ENCODE assay signal across 2 cellular contexts in the genomic region with DNA sequence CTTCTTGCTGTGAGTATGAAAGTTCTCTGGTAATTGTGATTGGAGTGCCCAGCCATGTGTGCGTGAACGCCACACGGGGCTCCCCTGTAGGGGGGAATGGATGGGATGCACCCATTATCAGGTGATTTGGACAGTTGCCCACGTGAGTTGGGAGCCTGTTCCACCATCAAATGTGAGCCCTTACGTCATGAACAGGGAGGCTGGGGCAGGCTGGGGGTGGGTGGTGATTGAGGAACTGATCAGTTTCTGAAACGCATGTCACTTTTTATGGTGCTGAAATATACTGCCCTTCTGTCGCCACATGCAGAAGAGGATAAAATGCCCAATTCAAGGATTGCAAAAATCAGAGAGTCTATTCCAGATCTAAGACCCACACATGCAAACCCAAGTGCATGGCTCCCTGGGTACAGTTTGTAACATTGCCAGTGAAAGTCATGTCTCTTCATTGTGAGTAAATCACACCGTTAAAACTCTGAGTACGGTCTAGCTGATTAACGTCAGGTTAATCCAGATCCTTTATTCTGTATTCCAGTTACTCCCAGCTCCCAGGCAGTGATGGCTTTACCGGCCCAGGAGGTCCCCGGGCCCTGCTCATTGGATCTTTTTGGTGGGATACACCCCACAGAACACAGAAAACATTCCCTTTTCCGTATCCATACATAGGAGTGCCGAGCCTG.
TF ChIP-seq lines count a peak whose summit lies in the region.

No MANE protein-coding gene starts in this region.

TF ChIP-seq in HepG2, 621 proteins besides CTCF, POLR2A, EP300 and RAD21 (continued from another document):
- TF ChIP-seq, protein P1, sequence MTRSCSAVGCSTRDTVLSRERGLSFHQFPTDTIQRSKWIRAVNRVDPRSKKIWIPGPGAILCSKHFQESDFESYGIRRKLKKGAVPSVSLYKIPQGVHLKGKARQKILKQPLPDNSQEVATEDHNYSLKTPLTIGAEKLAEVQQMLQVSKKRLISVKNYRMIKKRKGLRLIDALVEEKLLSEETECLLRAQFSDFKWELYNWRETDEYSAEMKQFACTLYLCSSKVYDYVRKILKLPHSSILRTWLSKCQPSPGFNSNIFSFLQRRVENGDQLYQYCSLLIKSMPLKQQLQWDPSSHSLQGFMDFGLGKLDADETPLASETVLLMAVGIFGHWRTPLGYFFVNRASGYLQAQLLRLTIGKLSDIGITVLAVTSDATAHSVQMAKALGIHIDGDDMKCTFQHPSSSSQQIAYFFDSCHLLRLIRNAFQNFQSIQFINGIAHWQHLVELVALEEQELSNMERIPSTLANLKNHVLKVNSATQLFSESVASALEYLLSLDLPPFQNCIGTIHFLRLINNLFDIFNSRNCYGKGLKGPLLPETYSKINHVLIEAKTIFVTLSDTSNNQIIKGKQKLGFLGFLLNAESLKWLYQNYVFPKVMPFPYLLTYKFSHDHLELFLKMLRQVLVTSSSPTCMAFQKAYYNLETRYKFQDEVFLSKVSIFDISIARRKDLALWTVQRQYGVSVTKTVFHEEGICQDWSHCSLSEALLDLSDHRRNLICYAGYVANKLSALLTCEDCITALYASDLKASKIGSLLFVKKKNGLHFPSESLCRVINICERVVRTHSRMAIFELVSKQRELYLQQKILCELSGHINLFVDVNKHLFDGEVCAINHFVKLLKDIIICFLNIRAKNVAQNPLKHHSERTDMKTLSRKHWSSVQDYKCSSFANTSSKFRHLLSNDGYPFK (CRISPR knock-in tag; IDR thresholded peaks at IDR 0.05; ENCODE audit: borderline replicate concordance): no peak
- TF ChIP-seq ZNF790 (CRISPR knock-in tag; IDR thresholded peaks at IDR 0.05; ENCODE audit: borderline replicate concordance): no peak
- no peak for TF ChIP-seq KDM5B (CRISPR knock-in tag; IDR thresholded peaks at IDR 0.05; ENCODE audit: borderline replicate concordance)
- TF ChIP-seq, protein P2, sequence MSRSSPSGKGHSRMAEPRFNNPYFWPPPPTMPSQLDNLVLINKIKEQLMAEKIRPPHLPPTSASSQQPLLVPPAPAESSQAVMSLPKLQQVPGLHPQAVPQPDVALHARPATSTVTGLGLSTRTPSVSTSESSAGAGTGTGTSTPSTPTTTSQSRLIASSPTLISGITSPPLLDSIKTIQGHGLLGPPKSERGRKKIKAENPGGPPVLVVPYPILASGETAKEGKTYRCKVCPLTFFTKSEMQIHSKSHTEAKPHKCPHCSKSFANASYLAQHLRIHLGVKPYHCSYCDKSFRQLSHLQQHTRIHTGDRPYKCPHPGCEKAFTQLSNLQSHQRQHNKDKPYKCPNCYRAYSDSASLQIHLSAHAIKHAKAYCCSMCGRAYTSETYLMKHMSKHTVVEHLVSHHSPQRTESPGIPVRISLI (CRISPR knock-in tag; IDR thresholded peaks at IDR 0.05; ENCODE audit: borderline replicate concordance): no peak
- TF ChIP-seq, protein P3, sequence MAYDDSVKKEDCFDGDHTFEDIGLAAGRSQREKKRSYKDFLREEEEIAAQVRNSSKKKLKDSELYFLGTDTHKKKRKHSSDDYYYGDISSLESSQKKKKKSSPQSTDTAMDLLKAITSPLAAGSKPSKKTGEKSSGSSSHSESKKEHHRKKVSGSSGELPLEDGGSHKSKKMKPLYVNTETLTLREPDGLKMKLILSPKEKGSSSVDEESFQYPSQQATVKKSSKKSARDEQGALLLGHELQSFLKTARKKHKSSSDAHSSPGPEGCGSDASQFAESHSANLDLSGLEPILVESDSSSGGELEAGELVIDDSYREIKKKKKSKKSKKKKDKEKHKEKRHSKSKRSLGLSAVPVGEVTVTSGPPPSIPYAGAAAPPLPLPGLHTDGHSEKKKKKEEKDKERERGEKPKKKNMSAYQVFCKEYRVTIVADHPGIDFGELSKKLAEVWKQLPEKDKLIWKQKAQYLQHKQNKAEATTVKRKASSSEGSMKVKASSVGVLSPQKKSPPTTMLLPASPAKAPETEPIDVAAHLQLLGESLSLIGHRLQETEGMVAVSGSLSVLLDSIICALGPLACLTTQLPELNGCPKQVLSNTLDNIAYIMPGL (CRISPR knock-in tag; IDR thresholded peaks at IDR 0.05; ENCODE audit: borderline replicate concordance in 1 of 2, low read depth in 1 of 2): no peak
- no peak for TF ChIP-seq ZNF143 (CRISPR knock-in tag; IDR thresholded peaks at IDR 0.05)
- no peak for TF ChIP-seq SP5 (CRISPR knock-in tag; IDR thresholded peaks at IDR 0.05; ENCODE audit: borderline replicate concordance, low read depth)
- TF ChIP-seq ZNF10 (CRISPR knock-in tag; IDR thresholded peaks at IDR 0.05; ENCODE audit: borderline replicate concordance, low read depth): no peak
- TF ChIP-seq GLI4 (CRISPR knock-in tag; IDR thresholded peaks at IDR 0.05; ENCODE audit: borderline replicate concordance): no peak
- TF ChIP-seq GPN1 (CRISPR knock-in tag; IDR thresholded peaks at IDR 0.05; ENCODE audit: borderline replicate concordance): no peak
- no peak for TF ChIP-seq DMAP1 (CRISPR knock-in tag; IDR thresholded peaks at IDR 0.05)
- TF ChIP-seq, protein P4, sequence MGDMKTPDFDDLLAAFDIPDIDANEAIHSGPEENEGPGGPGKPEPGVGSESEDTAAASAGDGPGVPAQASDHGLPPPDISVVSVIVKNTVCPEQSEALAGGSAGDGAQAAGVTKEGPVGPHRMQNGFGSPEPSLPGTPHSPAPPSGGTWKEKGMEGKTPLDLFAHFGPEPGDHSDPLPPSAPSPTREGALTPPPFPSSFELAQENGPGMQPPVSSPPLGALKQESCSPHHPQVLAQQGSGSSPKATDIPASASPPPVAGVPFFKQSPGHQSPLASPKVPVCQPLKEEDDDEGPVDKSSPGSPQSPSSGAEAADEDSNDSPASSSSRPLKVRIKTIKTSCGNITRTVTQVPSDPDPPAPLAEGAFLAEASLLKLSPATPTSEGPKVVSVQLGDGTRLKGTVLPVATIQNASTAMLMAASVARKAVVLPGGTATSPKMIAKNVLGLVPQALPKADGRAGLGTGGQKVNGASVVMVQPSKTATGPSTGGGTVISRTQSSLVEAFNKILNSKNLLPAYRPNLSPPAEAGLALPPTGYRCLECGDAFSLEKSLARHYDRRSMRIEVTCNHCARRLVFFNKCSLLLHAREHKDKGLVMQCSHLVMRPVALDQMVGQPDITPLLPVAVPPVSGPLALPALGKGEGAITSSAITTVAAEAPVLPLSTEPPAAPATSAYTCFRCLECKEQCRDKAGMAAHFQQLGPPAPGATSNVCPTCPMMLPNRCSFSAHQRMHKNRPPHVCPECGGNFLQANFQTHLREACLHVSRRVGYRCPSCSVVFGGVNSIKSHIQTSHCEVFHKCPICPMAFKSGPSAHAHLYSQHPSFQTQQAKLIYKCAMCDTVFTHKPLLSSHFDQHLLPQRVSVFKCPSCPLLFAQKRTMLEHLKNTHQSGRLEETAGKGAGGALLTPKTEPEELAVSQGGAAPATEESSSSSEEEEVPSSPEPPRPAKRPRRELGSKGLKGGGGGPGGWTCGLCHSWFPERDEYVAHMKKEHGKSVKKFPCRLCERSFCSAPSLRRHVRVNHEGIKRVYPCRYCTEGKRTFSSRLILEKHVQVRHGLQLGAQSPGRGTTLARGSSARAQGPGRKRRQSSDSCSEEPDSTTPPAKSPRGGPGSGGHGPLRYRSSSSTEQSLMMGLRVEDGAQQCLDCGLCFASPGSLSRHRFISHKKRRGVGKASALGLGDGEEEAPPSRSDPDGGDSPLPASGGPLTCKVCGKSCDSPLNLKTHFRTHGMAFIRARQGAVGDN (CRISPR knock-in tag; IDR thresholded peaks at IDR 0.05): no peak
- no peak for TF ChIP-seq POLR2G (IDR thresholded peaks at IDR 0.05; ENCODE audit: low read depth, low read length)
- TF ChIP-seq PITX1 (CRISPR knock-in tag; IDR thresholded peaks at IDR 0.05): no peak
- no peak for TF ChIP-seq WIZ (CRISPR knock-in tag; IDR thresholded peaks at IDR 0.05)

TF ChIP-seq in HEK293T, 16 proteins besides CTCF, POLR2A, EP300 and RAD21 (continued from another document):
- TF ChIP-seq LEF1 (IDR thresholded peaks at IDR 0.05; ENCODE audit: borderline replicate concordance): no peak
- TF ChIP-seq SUZ12 (IDR thresholded peaks at IDR 0.05): no peak
- no peak for TF ChIP-seq TARDBP (IDR thresholded peaks at IDR 0.05)
- TF ChIP-seq ELF4 (IDR thresholded peaks at IDR 0.05): no peak
